Comparison of ENCODE assay signal across 22 cellular contexts in the genomic region with DNA sequence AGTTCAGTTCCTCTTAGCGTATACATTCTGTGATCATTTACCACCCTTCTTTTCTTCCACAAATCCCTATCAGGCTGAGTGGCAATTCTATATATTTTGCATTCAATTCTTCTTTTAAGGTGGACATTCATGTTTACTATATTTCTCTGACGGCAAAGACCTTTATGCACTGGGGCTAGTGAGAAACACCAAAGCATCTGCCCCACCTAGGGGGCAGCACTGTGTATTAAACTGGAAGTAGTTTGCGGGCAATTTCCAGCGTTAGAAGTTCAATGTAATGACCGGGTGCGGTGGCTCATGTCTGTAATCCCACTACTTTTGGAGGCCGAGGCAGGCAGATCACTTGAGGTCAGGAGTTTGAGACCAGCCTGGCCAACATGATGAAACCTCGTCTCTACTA. TPM values are rescaled to one million over a fixed set of nuclear protein-coding genes. Genes with fewer than 3 reads are reported as not detected.
"Had no signal": no experiment of that assay in that cellular context is flagged by ENCODE, and none has a peak within 500 bp of the region (broad histone marks: within the 10 kb centered on the region; RNA-seq: fewer than 3 reads in every experiment).

No MANE protein-coding gene starts in this region.

- H3K4me3 ChIP-seq: body of pancreas, gastrocnemius medialis, heart left ventricle, lower lobe of right lung, skin epidermis, tibial nerve had no signal

- H3K36me3 ChIP-seq: gastrocnemius medialis, heart left ventricle, lower lobe of right lung, tibial nerve had no signal

- H3K27me3 Mint-ChIP-seq: activated CD8-positive, alpha-beta T cell treated with anti-CD3 and anti-CD28 coated beads for 36 hours; progenitor cell of endocrine pancreas; stimulated activated naive B cell treated with anti-CD40 and anti-IgM and Interleukin-4, amounts not matched to agents 10 μg/mL and 1 μg/mL and 100 μg/mL, for 72 hours had no signal

- DNase-seq: activated CD4-positive, alpha-beta T cell treated with anti-CD3 and anti-CD28 coated beads for 1 hour; activated CD8-positive, alpha-beta T cell treated with anti-CD3 and anti-CD28 coated beads for 36 hours; activated effector memory CD4-positive, alpha-beta T cell treated with anti-CD3 and anti-CD28 coated beads, Interleukin-2, amount 50 U/mL, for 16 hours; activated T-cell treated with anti-CD3 and anti-CD28 coated beads, Interleukin-2, amount 50 U/mL, for 48 hours; body of pancreas; central memory CD4-positive, alpha-beta T cell; cortex of kidney; effector CD4-positive, alpha-beta T cell; gastrocnemius medialis; heart left ventricle; left colon; lower lobe of right lung; nephron progenitor cell; right cardiac atrium; stimulated activated CD4-positive, alpha-beta T cell treated with anti-CD3 and anti-CD28 coated beads, Interleukin-15, amount 100 ng/mL, for 24 hours; stimulated activated CD4-positive, alpha-beta T cell treated with anti-CD3 and anti-CD28 coated beads, Interleukin-4, amount 100 ng/mL, for 1 hour; stimulated activated naive B cell treated with anti-CD40 and anti-IgM and Interleukin-4, amounts not matched to agents 10 μg/mL and 1 μg/mL and 100 μg/mL, for 72 hours had no signal

- H3K36me3 Mint-ChIP-seq: activated naive CD4-positive, alpha-beta T cell treated with anti-CD3 and anti-CD28 coated beads, Interleukin-2, amount 50 U/mL, for 72 hours; mesothelial cell of epicardium; stimulated activated naive B cell treated with anti-CD40 and anti-IgM and Interleukin-4, amounts not matched to agents 10 μg/mL and 1 μg/mL and 100 μg/mL, for 72 hours had no signal

- H3K27ac Mint-ChIP-seq: activated CD8-positive, alpha-beta T cell treated with anti-CD3 and anti-CD28 coated beads for 36 hours; activated naive CD4-positive, alpha-beta T cell treated with anti-CD3 and anti-CD28 coated beads, Interleukin-2, amount 50 U/mL, for 72 hours; mesothelial cell of epicardium; nephron progenitor cell; progenitor cell of endocrine pancreas; stimulated activated naive B cell treated with anti-CD40 and anti-IgM and Interleukin-4, amounts not matched to agents 10 μg/mL and 1 μg/mL and 100 μg/mL, for 72 hours had no signal

- H3K27ac ChIP-seq: body of pancreas, gastrocnemius medialis, heart left ventricle, lower lobe of right lung, skin epidermis, tibial nerve had no signal

- H3K27me3 ChIP-seq: body of pancreas, gastrocnemius medialis, heart left ventricle, tibial nerve had no signal

- H3K4me1 ChIP-seq: body of pancreas, gastrocnemius medialis, heart left ventricle, lower lobe of right lung, tibial nerve had no signal

- H3K4me3 Mint-ChIP-seq: activated CD8-positive, alpha-beta T cell treated with anti-CD3 and anti-CD28 coated beads for 36 hours; mesothelial cell of epicardium; nephron progenitor cell; stimulated activated naive B cell treated with anti-CD40 and anti-IgM and Interleukin-4, amounts not matched to agents 10 μg/mL and 1 μg/mL and 100 μg/mL, for 72 hours had no signal

- ATAC-seq: activated CD8-positive, alpha-beta T cell treated with anti-CD3 and anti-CD28 coated beads for 36 hours; activated naive CD4-positive, alpha-beta T cell treated with anti-CD3 and anti-CD28 coated beads, Interleukin-2, amount 50 U/mL, for 72 hours; body of pancreas; gastrocnemius medialis; heart left ventricle; left colon; lower lobe of right lung; right cardiac atrium; stimulated activated naive B cell treated with anti-CD40 and anti-IgM and Interleukin-4, amounts not matched to agents 10 μg/mL and 1 μg/mL and 100 μg/mL, for 72 hours had no signal

- H3K4me1 Mint-ChIP-seq: nephron progenitor cell; stimulated activated naive B cell treated with anti-CD40 and anti-IgM and Interleukin-4, amounts not matched to agents 10 μg/mL and 1 μg/mL and 100 μg/mL, for 72 hours had no signal

- H3K9me3 ChIP-seq: body of pancreas, gastrocnemius medialis, lower lobe of right lung had no signal

RNA-seq across cellular contexts. Expression of a gene that starts 27.9 kb away (rescaled TPM):
- total RNA-seq: activated CD8-positive, alpha-beta T cell treated with anti-CD3 and anti-CD28 coated beads for 36 hours; activated naive CD4-positive, alpha-beta T cell treated with anti-CD3 and anti-CD28 coated beads, Interleukin-2, amount 50 U/mL, for 72 hours had no signal
